In genomic region chr10:84232376-84232775, GRCh38 we compare ENCODE assay signal across 37 cellular contexts. TPM values are rescaled to one million over a fixed set of nuclear protein-coding genes. Genes with fewer than 3 reads are reported as not detected.
"Had no signal": no experiment of that assay in that cellular context is flagged by ENCODE, and none has a peak within 500 bp of the region (broad histone marks: within the 10 kb centered on the region; RNA-seq: fewer than 3 reads in every experiment).

No MANE protein-coding gene starts in this region.

- H3K27ac Mint-ChIP-seq: activated B cell treated with CpG ODN at 0.5 μM for 24 hours; activated CD4-positive, alpha-beta memory T cell treated with anti-CD3 and anti-CD28 coated beads for 36 hours; activated CD4-positive, alpha-beta T cell treated with anti-CD3 and anti-CD28 coated beads, Interleukin-2, amount 10 ng/mL, durations not matched to agents 24 days and 14 days; activated CD8-positive, alpha-beta T cell treated with anti-CD3 and anti-CD28 coated beads for 36 hours; activated naive CD4-positive, alpha-beta T cell treated with anti-CD3 and anti-CD28 coated beads for 36 hours; activated naive CD4-positive, alpha-beta T cell treated with anti-CD3 and anti-CD28 coated beads, Interleukin-2, amount 50 U/mL, for 72 hours; activated naive CD8-positive, alpha-beta T cell treated with anti-CD3 and anti-CD28 coated beads for 36 hours; activated T-cell treated with anti-CD3 and anti-CD28 coated beads, Interleukin-2, amount 50 U/mL, for 72 hours; activated T-helper 1 cell treated with anti-CD3 and anti-CD28 coated beads, Interleukin-12 subunit alpha, Interleukin-12 subunit beta, Interleukin-2, Interleukin-4 antibody, amounts not matched to agents 30 ng/mL and 10 ng/mL and 1 ng/mL, durations not matched to agents 14 hours and 24 hours and 36 hours; activated T-helper 17 cell treated with anti-CD3 and anti-CD28 coated beads, Interleukin-2, amount 50 U/mL, for 72 hours; brain; T-helper 1 cell treated with Interleukin-12 subunit alpha and Interleukin-12 subunit beta and Interleukin-4 antibody, amounts not matched to agents 30 μg/mL and 1 μg/mL, for 36 hours; T-helper 2 cell treated with Interferon-gamma antibody and Interleukin-4, amounts not matched to agents 5 μg/mL and 100 μg/mL, for 36 hours had no signal

- H3K36me3 ChIP-seq: adrenal gland, ascending aorta, cardiac muscle cell had no signal

- H3K27me3 ChIP-seq: adrenal gland, ascending aorta had no signal

- H3K4me1 Mint-ChIP-seq: activated B cell treated with CpG ODN at 0.5 μM for 24 hours; activated CD4-positive, alpha-beta T cell treated with anti-CD3 and anti-CD28 coated beads, Interleukin-2, amount 10 ng/mL, durations not matched to agents 24 days and 14 days; activated naive CD8-positive, alpha-beta T cell treated with anti-CD3 and anti-CD28 coated beads for 36 hours; activated T-helper 17 cell treated with anti-CD3 and anti-CD28 coated beads, Interleukin-2, amount 50 U/mL, for 72 hours; brain; central memory CD8-positive, alpha-beta T cell had no signal

- H3K4me3 ChIP-seq: adrenal gland, ascending aorta, cardiac muscle cell had no signal

- ATAC-seq: activated CD8-positive, alpha-beta T cell treated with anti-CD3 and anti-CD28 coated beads for 36 hours; activated naive CD4-positive, alpha-beta T cell treated with anti-CD3 and anti-CD28 coated beads, Interleukin-2, amount 50 U/mL, for 72 hours; activated T-cell treated with anti-CD3 and anti-CD28 coated beads, Interleukin-2, amount 50 U/mL, for 4 hours; activated T-cell treated with anti-CD3 and anti-CD28 coated beads, Interleukin-2, amount 50 U/mL, for 72 hours; activated T-helper 17 cell treated with anti-CD3 and anti-CD28 coated beads, Interleukin-2, amount 50 U/mL, for 72 hours had no signal

- H3K27ac ChIP-seq: adrenal gland, ascending aorta, cardiac muscle cell, VCaP had no signal

- DNase-seq: activated B cell treated with CpG ODN at 0.5 μM for 24 hours; activated CD4-positive, alpha-beta memory T cell treated with anti-CD3 and anti-CD28 coated beads for 36 hours; activated CD4-positive, alpha-beta T cell treated with anti-CD3 and anti-CD28 coated beads for 4 hours; activated CD4-positive, alpha-beta T cell treated with anti-CD3 and anti-CD28 coated beads, Interleukin-2, amount 10 ng/mL, durations not matched to agents 24 days and 14 days; activated CD4-positive, alpha-beta T cell treated with anti-CD3 and anti-CD28 coated beads, Interleukin-2, amount 50 U/mL, for 1 hour; activated CD4-positive, alpha-beta T cell treated with anti-CD3 and anti-CD28 coated beads, Interleukin-2, amount 50 U/mL, for 4 hours; activated CD4-positive, CD25-positive, alpha-beta regulatory T cell treated with anti-CD3 and anti-CD28 coated beads, Interleukin-2, amount 50 U/mL, for 72 hours; activated CD8-positive, alpha-beta memory T cell treated with anti-CD3 and anti-CD28 coated beads, Interleukin-2, amount 50 U/mL, for 4 hours; activated CD8-positive, alpha-beta T cell treated with anti-CD3 and anti-CD28 coated beads for 36 hours; activated effector memory CD4-positive, alpha-beta T cell treated with anti-CD3 and anti-CD28 coated beads, Interleukin-2, amount 50 U/mL, for 16 hours; activated gamma-delta T cell treated with Interleukin-2 at 50 U/mL for 16 hours; activated naive CD4-positive, alpha-beta T cell; activated naive CD4-positive, alpha-beta T cell treated with anti-CD3 and anti-CD28 coated beads for 36 hours; activated naive CD4-positive, alpha-beta T cell treated with anti-CD3 and anti-CD28 coated beads, Interleukin-2, amount 50 U/mL, for 16 hours; activated naive CD8-positive, alpha-beta T cell treated with anti-CD3 and anti-CD28 coated beads for 36 hours; activated T-cell treated with anti-CD3 and anti-CD28 coated beads for 4 hours; activated T-cell treated with anti-CD3 and anti-CD28 coated beads, Interleukin-2, amount 50 U/mL, for 1 hour; activated T-cell treated with anti-CD3 and anti-CD28 coated beads, Interleukin-2, amount 50 U/mL, for 4 hours; activated T-cell treated with anti-CD3 and anti-CD28 coated beads, Interleukin-2, amount 50 U/mL, for 72 hours; adrenal gland; amniotic stem cell; SW 1271; T-helper 1 cell; T-helper 2 cell; T-helper 9 cell had no signal

- H3K9me3 Mint-ChIP-seq: activated CD4-positive, alpha-beta memory T cell treated with anti-CD3 and anti-CD28 coated beads for 36 hours; activated CD4-positive, alpha-beta T cell treated with anti-CD3 and anti-CD28 coated beads, Interleukin-2, amount 10 ng/mL, durations not matched to agents 24 days and 14 days; activated CD8-positive, alpha-beta T cell treated with anti-CD3 and anti-CD28 coated beads for 36 hours; activated naive CD4-positive, alpha-beta T cell treated with anti-CD3 and anti-CD28 coated beads for 36 hours; activated naive CD4-positive, alpha-beta T cell treated with anti-CD3 and anti-CD28 coated beads, Interleukin-2, amount 50 U/mL, for 72 hours; activated naive CD8-positive, alpha-beta T cell treated with anti-CD3 and anti-CD28 coated beads for 36 hours; activated T-cell treated with anti-CD3 and anti-CD28 coated beads, Interleukin-2, amount 50 U/mL, for 4 hours; activated T-cell treated with anti-CD3 and anti-CD28 coated beads, Interleukin-2, amount 50 U/mL, for 72 hours; activated T-helper 1 cell treated with anti-CD3 and anti-CD28 coated beads, Interleukin-12 subunit alpha, Interleukin-12 subunit beta, Interleukin-2, Interleukin-4 antibody, amounts not matched to agents 30 ng/mL and 10 ng/mL and 1 ng/mL, durations not matched to agents 14 hours and 24 hours and 36 hours; activated T-helper 17 cell treated with anti-CD3 and anti-CD28 coated beads, Interleukin-2, amount 50 U/mL, for 72 hours; central memory CD8-positive, alpha-beta T cell; T-helper 1 cell treated with Interleukin-12 subunit alpha and Interleukin-12 subunit beta and Interleukin-4 antibody, amounts not matched to agents 30 μg/mL and 1 μg/mL, for 36 hours; T-helper 2 cell treated with Interferon-gamma antibody and Interleukin-4, amounts not matched to agents 5 μg/mL and 100 μg/mL, for 36 hours had no signal

- H3K4me1 ChIP-seq: adrenal gland, ascending aorta had no signal

- H3K9me3 ChIP-seq: adrenal gland, ascending aorta had no signal

- H3K4me3 Mint-ChIP-seq: activated B cell treated with CpG ODN at 0.5 μM for 24 hours; activated CD4-positive, alpha-beta memory T cell treated with anti-CD3 and anti-CD28 coated beads for 36 hours; activated CD4-positive, alpha-beta T cell treated with anti-CD3 and anti-CD28 coated beads, Interleukin-2, amount 10 ng/mL, durations not matched to agents 24 days and 14 days; activated CD8-positive, alpha-beta T cell treated with anti-CD3 and anti-CD28 coated beads for 36 hours; activated naive CD4-positive, alpha-beta T cell treated with anti-CD3 and anti-CD28 coated beads for 36 hours; activated naive CD8-positive, alpha-beta T cell treated with anti-CD3 and anti-CD28 coated beads for 36 hours; activated T-cell treated with anti-CD3 and anti-CD28 coated beads, Interleukin-2, amount 50 U/mL, for 4 hours; activated T-cell treated with anti-CD3 and anti-CD28 coated beads, Interleukin-2, amount 50 U/mL, for 72 hours; activated T-helper 1 cell treated with anti-CD3 and anti-CD28 coated beads, Interleukin-12 subunit alpha, Interleukin-12 subunit beta, Interleukin-2, Interleukin-4 antibody, amounts not matched to agents 30 ng/mL and 10 ng/mL and 1 ng/mL, durations not matched to agents 14 hours and 24 hours and 36 hours; activated T-helper 17 cell treated with anti-CD3 and anti-CD28 coated beads, Interleukin-2, amount 50 U/mL, for 72 hours; brain; central memory CD8-positive, alpha-beta T cell; T-helper 1 cell treated with Interleukin-12 subunit alpha and Interleukin-12 subunit beta and Interleukin-4 antibody, amounts not matched to agents 30 μg/mL and 1 μg/mL, for 36 hours; T-helper 2 cell treated with Interferon-gamma antibody and Interleukin-4, amounts not matched to agents 5 μg/mL and 100 μg/mL, for 36 hours had no signal

RNA-seq across cellular contexts. Expression of gene LRIT2, which starts 7.0 kb away (rescaled TPM):
- total RNA-seq: activated B cell treated with CpG ODN at 0.5 μM for 24 hours; activated CD4-positive, alpha-beta memory T cell treated with anti-CD3 and anti-CD28 coated beads for 36 hours; activated CD4-positive, alpha-beta T cell treated with anti-CD3 and anti-CD28 coated beads, Interleukin-2, amount 10 ng/mL, durations not matched to agents 24 days and 14 days; activated CD8-positive, alpha-beta memory T cell treated with anti-CD3 and anti-CD28 coated beads for 36 hours; activated CD8-positive, alpha-beta T cell treated with anti-CD3 and anti-CD28 coated beads for 36 hours; activated naive CD4-positive, alpha-beta T cell treated with anti-CD3 and anti-CD28 coated beads for 36 hours; activated naive CD4-positive, alpha-beta T cell treated with anti-CD3 and anti-CD28 coated beads, Interleukin-2, amount 50 U/mL, for 72 hours; activated naive CD8-positive, alpha-beta T cell treated with anti-CD3 and anti-CD28 coated beads for 36 hours; activated T-cell treated with anti-CD3 and anti-CD28 coated beads, Interleukin-2, amount 50 U/mL, for 4 hours; activated T-cell treated with anti-CD3 and anti-CD28 coated beads, Interleukin-2, amount 50 U/mL, for 72 hours; activated T-helper 1 cell treated with anti-CD3 and anti-CD28 coated beads, Interleukin-12 subunit alpha, Interleukin-12 subunit beta, Interleukin-2, Interleukin-4 antibody, amounts not matched to agents 30 ng/mL and 10 ng/mL and 1 ng/mL, durations not matched to agents 14 hours and 24 hours and 36 hours; activated T-helper 17 cell treated with anti-CD3 and anti-CD28 coated beads, Interleukin-2, amount 50 U/mL, for 72 hours; adrenal gland; ascending aorta; bronchial epithelial cell; cardiac muscle cell had no signal
- polyA plus RNA-seq: adrenal gland, cardiac muscle cell had no signal

RNA-seq across cellular contexts. Expression of gene LRIT1, which starts 9.0 kb away (rescaled TPM):
- total RNA-seq: activated B cell treated with CpG ODN at 0.5 μM for 24 hours; activated CD4-positive, alpha-beta memory T cell treated with anti-CD3 and anti-CD28 coated beads for 36 hours; activated CD4-positive, alpha-beta T cell treated with anti-CD3 and anti-CD28 coated beads, Interleukin-2, amount 10 ng/mL, durations not matched to agents 24 days and 14 days; activated CD8-positive, alpha-beta memory T cell treated with anti-CD3 and anti-CD28 coated beads for 36 hours; activated CD8-positive, alpha-beta T cell treated with anti-CD3 and anti-CD28 coated beads for 36 hours; activated naive CD4-positive, alpha-beta T cell treated with anti-CD3 and anti-CD28 coated beads for 36 hours; activated naive CD4-positive, alpha-beta T cell treated with anti-CD3 and anti-CD28 coated beads, Interleukin-2, amount 50 U/mL, for 72 hours; activated naive CD8-positive, alpha-beta T cell treated with anti-CD3 and anti-CD28 coated beads for 36 hours; activated T-cell treated with anti-CD3 and anti-CD28 coated beads, Interleukin-2, amount 50 U/mL, for 4 hours; activated T-cell treated with anti-CD3 and anti-CD28 coated beads, Interleukin-2, amount 50 U/mL, for 72 hours; activated T-helper 1 cell treated with anti-CD3 and anti-CD28 coated beads, Interleukin-12 subunit alpha, Interleukin-12 subunit beta, Interleukin-2, Interleukin-4 antibody, amounts not matched to agents 30 ng/mL and 10 ng/mL and 1 ng/mL, durations not matched to agents 14 hours and 24 hours and 36 hours; activated T-helper 17 cell treated with anti-CD3 and anti-CD28 coated beads, Interleukin-2, amount 50 U/mL, for 72 hours; adrenal gland; ascending aorta; bronchial epithelial cell; cardiac muscle cell had no signal
- polyA plus RNA-seq: adrenal gland, cardiac muscle cell had no signal

RNA-seq across cellular contexts. Expression of gene RGR, which starts 12.5 kb away (rescaled TPM):
- total RNA-seq: activated B cell treated with CpG ODN at 0.5 μM for 24 hours; activated CD4-positive, alpha-beta memory T cell treated with anti-CD3 and anti-CD28 coated beads for 36 hours; activated CD4-positive, alpha-beta T cell treated with anti-CD3 and anti-CD28 coated beads, Interleukin-2, amount 10 ng/mL, durations not matched to agents 24 days and 14 days; activated CD8-positive, alpha-beta memory T cell treated with anti-CD3 and anti-CD28 coated beads for 36 hours; activated CD8-positive, alpha-beta T cell treated with anti-CD3 and anti-CD28 coated beads for 36 hours; activated naive CD4-positive, alpha-beta T cell treated with anti-CD3 and anti-CD28 coated beads for 36 hours; activated naive CD4-positive, alpha-beta T cell treated with anti-CD3 and anti-CD28 coated beads, Interleukin-2, amount 50 U/mL, for 72 hours; activated naive CD8-positive, alpha-beta T cell treated with anti-CD3 and anti-CD28 coated beads for 36 hours; activated T-cell treated with anti-CD3 and anti-CD28 coated beads, Interleukin-2, amount 50 U/mL, for 4 hours; activated T-cell treated with anti-CD3 and anti-CD28 coated beads, Interleukin-2, amount 50 U/mL, for 72 hours; activated T-helper 1 cell treated with anti-CD3 and anti-CD28 coated beads, Interleukin-12 subunit alpha, Interleukin-12 subunit beta, Interleukin-2, Interleukin-4 antibody, amounts not matched to agents 30 ng/mL and 10 ng/mL and 1 ng/mL, durations not matched to agents 14 hours and 24 hours and 36 hours; activated T-helper 17 cell treated with anti-CD3 and anti-CD28 coated beads, Interleukin-2, amount 50 U/mL, for 72 hours; adrenal gland; ascending aorta; bronchial epithelial cell; cardiac muscle cell had no signal
- polyA plus RNA-seq: cardiac muscle cell had no signal

RNA-seq across cellular contexts. Expression of gene CDHR1, which starts 38.0 kb away (rescaled TPM):
- total RNA-seq: ascending aorta had no signal

RNA-seq across cellular contexts. Expression of gene GPR15LG, which starts 58.8 kb away (rescaled TPM):
- total RNA-seq: activated B cell treated with CpG ODN at 0.5 μM for 24 hours; activated CD4-positive, alpha-beta memory T cell treated with anti-CD3 and anti-CD28 coated beads for 36 hours; activated CD4-positive, alpha-beta T cell treated with anti-CD3 and anti-CD28 coated beads, Interleukin-2, amount 10 ng/mL, durations not matched to agents 24 days and 14 days; activated CD8-positive, alpha-beta memory T cell treated with anti-CD3 and anti-CD28 coated beads for 36 hours; activated CD8-positive, alpha-beta T cell treated with anti-CD3 and anti-CD28 coated beads for 36 hours; activated naive CD4-positive, alpha-beta T cell treated with anti-CD3 and anti-CD28 coated beads for 36 hours; activated naive CD4-positive, alpha-beta T cell treated with anti-CD3 and anti-CD28 coated beads, Interleukin-2, amount 50 U/mL, for 72 hours; activated naive CD8-positive, alpha-beta T cell treated with anti-CD3 and anti-CD28 coated beads for 36 hours; activated T-cell treated with anti-CD3 and anti-CD28 coated beads, Interleukin-2, amount 50 U/mL, for 4 hours; activated T-cell treated with anti-CD3 and anti-CD28 coated beads, Interleukin-2, amount 50 U/mL, for 72 hours; activated T-helper 1 cell treated with anti-CD3 and anti-CD28 coated beads, Interleukin-12 subunit alpha, Interleukin-12 subunit beta, Interleukin-2, Interleukin-4 antibody, amounts not matched to agents 30 ng/mL and 10 ng/mL and 1 ng/mL, durations not matched to agents 14 hours and 24 hours and 36 hours; activated T-helper 17 cell treated with anti-CD3 and anti-CD28 coated beads, Interleukin-2, amount 50 U/mL, for 72 hours; ascending aorta; cardiac muscle cell had no signal
- polyA plus RNA-seq: adrenal gland, cardiac muscle cell had no signal
